ENCODE assay signal across 1 cellular context in the genomic region with DNA sequence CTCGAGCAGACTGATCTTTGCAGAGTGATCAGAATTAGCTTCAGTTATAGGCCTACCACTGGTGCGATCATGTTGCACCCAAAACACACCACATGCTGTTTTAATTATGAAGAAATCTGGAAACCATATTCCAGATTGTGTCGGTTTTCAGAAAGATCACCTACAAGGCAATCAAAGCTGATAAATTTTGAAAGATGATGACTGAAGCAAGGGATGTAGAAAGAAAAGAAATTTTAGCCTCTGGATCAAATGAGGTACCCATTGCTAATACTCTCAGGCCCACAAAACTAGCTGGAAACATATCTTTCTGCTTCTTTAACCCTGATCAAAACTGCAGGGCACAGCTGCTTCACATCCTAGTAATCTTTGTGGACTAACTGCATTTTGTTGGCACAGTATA.
TF ChIP-seq lines count a peak whose summit lies in the region.

No MANE protein-coding gene starts in this region.

TF ChIP-seq in SK-N-SH, 30 proteins besides CTCF, POLR2A, EP300 and RAD21 (continued from another document):
- TF ChIP-seq, protein P1, sequence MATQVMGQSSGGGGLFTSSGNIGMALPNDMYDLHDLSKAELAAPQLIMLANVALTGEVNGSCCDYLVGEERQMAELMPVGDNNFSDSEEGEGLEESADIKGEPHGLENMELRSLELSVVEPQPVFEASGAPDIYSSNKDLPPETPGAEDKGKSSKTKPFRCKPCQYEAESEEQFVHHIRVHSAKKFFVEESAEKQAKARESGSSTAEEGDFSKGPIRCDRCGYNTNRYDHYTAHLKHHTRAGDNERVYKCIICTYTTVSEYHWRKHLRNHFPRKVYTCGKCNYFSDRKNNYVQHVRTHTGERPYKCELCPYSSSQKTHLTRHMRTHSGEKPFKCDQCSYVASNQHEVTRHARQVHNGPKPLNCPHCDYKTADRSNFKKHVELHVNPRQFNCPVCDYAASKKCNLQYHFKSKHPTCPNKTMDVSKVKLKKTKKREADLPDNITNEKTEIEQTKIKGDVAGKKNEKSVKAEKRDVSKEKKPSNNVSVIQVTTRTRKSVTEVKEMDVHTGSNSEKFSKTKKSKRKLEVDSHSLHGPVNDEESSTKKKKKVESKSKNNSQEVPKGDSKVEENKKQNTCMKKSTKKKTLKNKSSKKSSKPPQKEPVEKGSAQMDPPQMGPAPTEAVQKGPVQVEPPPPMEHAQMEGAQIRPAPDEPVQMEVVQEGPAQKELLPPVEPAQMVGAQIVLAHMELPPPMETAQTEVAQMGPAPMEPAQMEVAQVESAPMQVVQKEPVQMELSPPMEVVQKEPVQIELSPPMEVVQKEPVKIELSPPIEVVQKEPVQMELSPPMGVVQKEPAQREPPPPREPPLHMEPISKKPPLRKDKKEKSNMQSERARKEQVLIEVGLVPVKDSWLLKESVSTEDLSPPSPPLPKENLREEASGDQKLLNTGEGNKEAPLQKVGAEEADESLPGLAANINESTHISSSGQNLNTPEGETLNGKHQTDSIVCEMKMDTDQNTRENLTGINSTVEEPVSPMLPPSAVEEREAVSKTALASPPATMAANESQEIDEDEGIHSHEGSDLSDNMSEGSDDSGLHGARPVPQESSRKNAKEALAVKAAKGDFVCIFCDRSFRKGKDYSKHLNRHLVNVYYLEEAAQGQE (IDR thresholded peaks at IDR 0.05; ENCODE audit: low read depth, low read length), result no peak
- TF ChIP-seq MEF2A (IDR thresholded peaks at IDR 0.05; ENCODE audit: borderline replicate concordance, low read depth), result no peak
- TF ChIP-seq, protein P2, sequence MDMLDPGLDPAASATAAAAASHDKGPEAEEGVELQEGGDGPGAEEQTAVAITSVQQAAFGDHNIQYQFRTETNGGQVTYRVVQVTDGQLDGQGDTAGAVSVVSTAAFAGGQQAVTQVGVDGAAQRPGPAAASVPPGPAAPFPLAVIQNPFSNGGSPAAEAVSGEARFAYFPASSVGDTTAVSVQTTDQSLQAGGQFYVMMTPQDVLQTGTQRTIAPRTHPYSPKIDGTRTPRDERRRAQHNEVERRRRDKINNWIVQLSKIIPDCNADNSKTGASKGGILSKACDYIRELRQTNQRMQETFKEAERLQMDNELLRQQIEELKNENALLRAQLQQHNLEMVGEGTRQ (IDR thresholded peaks at IDR 0.05; ENCODE audit: borderline replicate concordance, low read depth, low read length), result no peak
- TF ChIP-seq FOXM1 (IDR thresholded peaks at IDR 0.05; ENCODE audit: low read depth), result no peak
- no peak for TF ChIP-seq JUND (IDR thresholded peaks at IDR 0.05)
- no peak for TF ChIP-seq YY1 (IDR thresholded peaks at IDR 0.05; ENCODE audit: low read depth)
- no peak for TF ChIP-seq TAF1 (IDR thresholded peaks at IDR 0.05; ENCODE audit: borderline replicate concordance, low read depth, low read length)
- TF ChIP-seq FOSL2 (IDR thresholded peaks at IDR 0.05; ENCODE audit: borderline replicate concordance, low read depth), result no peak
- TF ChIP-seq, protein P3, sequence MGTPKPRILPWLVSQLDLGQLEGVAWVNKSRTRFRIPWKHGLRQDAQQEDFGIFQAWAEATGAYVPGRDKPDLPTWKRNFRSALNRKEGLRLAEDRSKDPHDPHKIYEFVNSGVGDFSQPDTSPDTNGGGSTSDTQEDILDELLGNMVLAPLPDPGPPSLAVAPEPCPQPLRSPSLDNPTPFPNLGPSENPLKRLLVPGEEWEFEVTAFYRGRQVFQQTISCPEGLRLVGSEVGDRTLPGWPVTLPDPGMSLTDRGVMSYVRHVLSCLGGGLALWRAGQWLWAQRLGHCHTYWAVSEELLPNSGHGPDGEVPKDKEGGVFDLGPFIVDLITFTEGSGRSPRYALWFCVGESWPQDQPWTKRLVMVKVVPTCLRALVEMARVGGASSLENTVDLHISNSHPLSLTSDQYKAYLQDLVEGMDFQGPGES (IDR thresholded peaks at IDR 0.05; ENCODE audit: low read depth, low read length), result no peak
- no peak for TF ChIP-seq TEAD4 (IDR thresholded peaks at IDR 0.05; ENCODE audit: borderline replicate concordance, insufficient read depth)
- TF ChIP-seq ELF1 (IDR thresholded peaks at IDR 0.05), result no peak
- no peak for TF ChIP-seq SIN3A (IDR thresholded peaks at IDR 0.05; ENCODE audit: borderline replicate concordance, low read depth, low read length)
- TF ChIP-seq, protein P4, sequence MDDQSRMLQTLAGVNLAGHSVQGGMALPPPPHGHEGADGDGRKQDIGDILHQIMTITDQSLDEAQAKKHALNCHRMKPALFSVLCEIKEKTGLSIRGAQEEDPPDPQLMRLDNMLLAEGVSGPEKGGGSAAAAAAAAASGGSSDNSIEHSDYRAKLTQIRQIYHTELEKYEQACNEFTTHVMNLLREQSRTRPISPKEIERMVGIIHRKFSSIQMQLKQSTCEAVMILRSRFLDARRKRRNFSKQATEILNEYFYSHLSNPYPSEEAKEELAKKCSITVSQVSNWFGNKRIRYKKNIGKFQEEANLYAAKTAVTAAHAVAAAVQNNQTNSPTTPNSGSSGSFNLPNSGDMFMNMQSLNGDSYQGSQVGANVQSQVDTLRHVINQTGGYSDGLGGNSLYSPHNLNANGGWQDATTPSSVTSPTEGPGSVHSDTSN (IDR thresholded peaks at IDR 0.05), result 0 out of 2 replicates have a peak, but pooled peaks have one; percentile 8
